In the genomic region with DNA sequence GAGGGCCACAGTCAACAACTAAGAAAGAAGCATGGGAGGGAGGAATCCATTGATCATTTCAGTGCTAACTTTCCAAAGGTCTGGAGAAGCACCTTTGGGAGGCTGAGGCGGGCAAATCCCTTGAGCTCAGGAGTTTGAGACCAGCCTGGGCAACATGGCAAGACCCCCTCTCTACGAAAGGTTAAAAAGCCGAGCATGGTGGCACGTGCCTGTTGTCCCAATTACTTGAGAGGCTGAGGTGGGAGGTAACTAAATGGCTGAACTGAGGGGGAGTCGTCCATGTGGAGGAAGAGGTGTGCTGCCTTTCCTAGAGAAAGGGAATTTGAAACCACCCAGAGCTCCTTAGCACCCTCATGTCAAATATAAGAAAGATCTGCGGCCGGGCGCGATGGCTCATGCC, we compare ENCODE assay signal across 23 cellular contexts. TPM values are rescaled to one million over a fixed set of nuclear protein-coding genes. Genes with fewer than 3 reads are reported as not detected.
DNase-seq lines count a peak whose midpoint lies in the region; ATAC-seq, FAIRE-seq and TF ChIP-seq lines count a peak whose summit lies in the region.
"Had no signal": no experiment of that assay in that cellular context is flagged by ENCODE, and none has a peak within 500 bp of the region (broad histone marks: within the 10 kb centered on the region; RNA-seq: fewer than 3 reads in every experiment).

No MANE protein-coding gene starts in this region.

- H3K9me3 ChIP-seq in endodermal cell (ENCODE audit: control insufficient read depth, low read length) = no peaks in the 10 kb centered on the region

- H3K27ac Mint-ChIP-seq in activated CD4-positive, alpha-beta T cell treated with anti-CD3 and anti-CD28 coated beads, Interleukin-2, amount 10 ng/mL, durations not matched to agents 7 days and 5 days = peak overlapping the region; percentile 41
- peak overlapping the region; percentile 55 for H3K27ac Mint-ChIP-seq in endodermal cell
- peak overlapping the region; percentile 58 for H3K27ac Mint-ChIP-seq in stimulated activated effector memory CD8-positive, alpha-beta T cell treated with anti-CD3 and anti-CD28 coated beads, Interleukin-12 subunit alpha, Interleukin-12 subunit beta, amount 100 ng/mL, for 72 hours

- TF ChIP-seq POLR2A in GM12891 (IDR thresholded peaks at IDR 0.05; ENCODE audit: low read depth, low read length) = 0 out of 2 replicates have a peak, but pooled peaks have one; percentile 58

- H3K4me1 Mint-ChIP-seq in activated CD4-positive, alpha-beta T cell treated with anti-CD3 and anti-CD28 coated beads, Interleukin-2, amount 10 ng/mL, durations not matched to agents 7 days and 5 days = no peaks in the 10 kb centered on the region
- H3K4me1 Mint-ChIP-seq in endodermal cell = no peaks in the 10 kb centered on the region
- no peaks in the 10 kb centered on the region for H3K4me1 Mint-ChIP-seq in stimulated activated effector memory CD8-positive, alpha-beta T cell treated with anti-CD3 and anti-CD28 coated beads, Interleukin-12 subunit alpha, Interleukin-12 subunit beta, amount 100 ng/mL, for 72 hours

- H3K36me3 ChIP-seq in endodermal cell (ENCODE audit: control insufficient read depth, insufficient read depth, low read length) = peaks cover 40% of the 10 kb centered on the region

- no peak for FAIRE-seq in GM12891 (lab: Jason Lieb, UNC)
- FAIRE-seq: H1, RCC 7860 had no signal

- H3K36me3 Mint-ChIP-seq in activated CD4-positive, alpha-beta T cell treated with anti-CD3 and anti-CD28 coated beads, Interleukin-2, amount 10 ng/mL, durations not matched to agents 7 days and 5 days (ENCODE audit: low read depth) = peaks cover 22% of the 10 kb centered on the region
- H3K36me3 Mint-ChIP-seq in endodermal cell (ENCODE audit: low read depth) = peaks cover 39% of the 10 kb centered on the region
- H3K36me3 Mint-ChIP-seq in stimulated activated effector memory CD8-positive, alpha-beta T cell treated with anti-CD3 and anti-CD28 coated beads, Interleukin-12 subunit alpha, Interleukin-12 subunit beta, amount 100 ng/mL, for 72 hours = peaks cover 42% of the 10 kb centered on the region

- no peaks in the 10 kb centered on the region for H3K9me3 Mint-ChIP-seq in activated CD4-positive, alpha-beta T cell treated with anti-CD3 and anti-CD28 coated beads, Interleukin-2, amount 10 ng/mL, durations not matched to agents 7 days and 5 days
- no peaks in the 10 kb centered on the region for H3K9me3 Mint-ChIP-seq in endodermal cell
- no peaks in the 10 kb centered on the region for H3K9me3 Mint-ChIP-seq in stimulated activated effector memory CD8-positive, alpha-beta T cell treated with anti-CD3 and anti-CD28 coated beads, Interleukin-12 subunit alpha, Interleukin-12 subunit beta, amount 100 ng/mL, for 72 hours

- H3K27ac ChIP-seq in endodermal cell (ENCODE audit: low read depth, low read length) = no peak overlapping the region
- H3K27ac ChIP-seq: HL-60 had no signal

- H3K27me3 Mint-ChIP-seq in activated CD4-positive, alpha-beta T cell treated with anti-CD3 and anti-CD28 coated beads, Interleukin-2, amount 10 ng/mL, durations not matched to agents 7 days and 5 days = no peaks in the 10 kb centered on the region
- H3K27me3 Mint-ChIP-seq in endodermal cell (ENCODE audit: insufficient read depth) = no peaks in the 10 kb centered on the region

- H3K9ac ChIP-seq in endodermal cell (ENCODE audit: extremely low read depth, low read length, poor library complexity, severe bottlenecking) = no peak overlapping the region

- no peak for DNase-seq in activated CD4-positive, alpha-beta T cell treated with anti-CD3 and anti-CD28 coated beads, Interleukin-2, amount 10 ng/mL, durations not matched to agents 7 days and 5 days
- DNase-seq in activated CD4-positive, alpha-beta T cell treated with anti-CD3 and anti-CD28 coated beads for 48 hours = no peak
- DNase-seq in GM12891 (ENCODE audit: insufficient read length, low spot score) (no peak), endodermal cell (no peak), ACHN (no peak)
- DNase-seq in stimulated activated effector memory CD8-positive, alpha-beta T cell treated with anti-CD3 and anti-CD28 coated beads, Interleukin-12 subunit alpha, Interleukin-12 subunit beta, amount 100 ng/mL, for 72 hours (ENCODE audit: low spot score in 2 of 2) = no peak
- no peak for DNase-seq in stimulated activated CD4-positive, alpha-beta T cell treated with anti-CD3 and anti-CD28 coated beads, Interleukin-12 subunit alpha, Interleukin-12 subunit beta, amount 100 ng/mL, for 4 hours
- DNase-seq: 8988T, AML-193, C1 segment of cervical spinal cord, EL, GF-D8, Kasumi-1, NCI-H1694, NCI-H446, NCI-H526, OCI-M1 had no signal

- in situ Hi-C loops in ACHN (cut with HindIII; ENCODE audit: low pct_ligation_motif_present, low pct_unique_long_range_greater_than_20kb, low sequenced_read_pairs) = no loop called here

- TF ChIP-seq CTCF in endodermal cell (conservative IDR thresholded peaks at IDR 0.05) = no peak

- CTCF ChIA-PET in activated CD4-positive, alpha-beta T cell treated with anti-CD3 and anti-CD28 coated beads, Interleukin-2, amount 10 ng/mL, durations not matched to agents 7 days and 5 days (lab: Charles Lee) = interaction anchor here (1.0 kb wide), 1 partner anchor 29 kb away, joined by 3 read pairs; a partner anchor contains a TSS

- POLR2A ChIA-PET in activated CD4-positive, alpha-beta T cell treated with anti-CD3 and anti-CD28 coated beads, Interleukin-2, amount 10 ng/mL, durations not matched to agents 7 days and 5 days (lab: Charles Lee) = no interaction called here

- no peak overlapping the region for H3K4me3 Mint-ChIP-seq in activated CD4-positive, alpha-beta T cell treated with anti-CD3 and anti-CD28 coated beads, Interleukin-2, amount 10 ng/mL, durations not matched to agents 7 days and 5 days
- H3K4me3 Mint-ChIP-seq in endodermal cell = no peak overlapping the region
- H3K4me3 Mint-ChIP-seq in stimulated activated effector memory CD8-positive, alpha-beta T cell treated with anti-CD3 and anti-CD28 coated beads, Interleukin-12 subunit alpha, Interleukin-12 subunit beta, amount 100 ng/mL, for 72 hours = no peak overlapping the region

- H3K4me1 ChIP-seq in endodermal cell (ENCODE audit: control insufficient read depth, insufficient read depth, low read length) = no peaks in the 10 kb centered on the region

- ATAC-seq in stimulated activated effector memory CD8-positive, alpha-beta T cell treated with anti-CD3 and anti-CD28 coated beads, Interleukin-12 subunit alpha, Interleukin-12 subunit beta, amount 100 ng/mL, for 72 hours = no peak

- WGBS in endodermal cell (ENCODE audit: insufficient coverage in 1 of 2, insufficient read length in 1 of 2), 2 experiments = 85 to 94% methylated on average over 5 to 9 of the region's 9 CpGs

- no peak overlapping the region for H3K4me3 ChIP-seq in endodermal cell (ENCODE audit: low read length)

- no peaks in the 10 kb centered on the region for H3K27me3 ChIP-seq in endodermal cell (ENCODE audit: control insufficient read depth, insufficient read depth, low read length, poor library complexity, severe bottlenecking)

TF ChIP-seq in GM12891, 5 proteins besides CTCF, POLR2A, EP300 and RAD21:
- no peak for TF ChIP-seq SPI1 (IDR thresholded peaks at IDR 0.05; ENCODE audit: low read depth, low read length)
- no peak for TF ChIP-seq POU2F2 (IDR thresholded peaks at IDR 0.05; ENCODE audit: low read depth, low read length)
- TF ChIP-seq PAX5 (IDR thresholded peaks at IDR 0.05; ENCODE audit: insufficient read depth, low read length, severe bottlenecking) = no peak
- TF ChIP-seq POLR2AphosphoS5 (IDR thresholded peaks at IDR 0.05; ENCODE audit: low read depth, low read length) = no peak
- no peak for TF ChIP-seq TAF1 (IDR thresholded peaks at IDR 0.05; ENCODE audit: low read depth, low read length)

RNA-seq across cellular contexts. Expression of a gene that starts 16.2 kb away (rescaled TPM):
- not detected for total RNA-seq in activated CD4-positive, alpha-beta T cell treated with anti-CD3 and anti-CD28 coated beads, Interleukin-2, amount 10 ng/mL, durations not matched to agents 7 days and 5 days
- 3.0 TPM for polyA plus RNA-seq in GM12891 (2012; ENCODE audit: low read depth, missing spikeins)
- under 1 TPM in 1 of 2 donors, not detected in 1; 0.51 TPM for total RNA-seq in endodermal cell
- polyA plus RNA-seq in endodermal cell (2013, experiment 1 of 2) = not detected
- polyA plus RNA-seq in endodermal cell (2013, experiment 2 of 2) = not detected
- total RNA-seq: HT1080, SK-MEL-5 had no signal
- polyA plus RNA-seq: AG04450 had no signal

RNA-seq across cellular contexts. Expression of a gene that starts 18.4 kb away (rescaled TPM):
- 100 to 1,000 TPM; 186 to 187 TPM for total RNA-seq in activated CD4-positive, alpha-beta T cell treated with anti-CD3 and anti-CD28 coated beads, Interleukin-2, amount 10 ng/mL, durations not matched to agents 7 days and 5 days
- polyA plus RNA-seq in GM12891 (2012; ENCODE audit: low read depth, missing spikeins) = 156 TPM
- 100 to 1,000 TPM; 203 to 216 TPM for total RNA-seq in endodermal cell
- 271 TPM for polyA plus RNA-seq in endodermal cell (2013, experiment 1 of 2)
- polyA plus RNA-seq in endodermal cell (2013, experiment 2 of 2) = 250 TPM

RNA-seq across cellular contexts. Expression of a gene that starts 29.0 kb away (rescaled TPM):
- total RNA-seq in activated CD4-positive, alpha-beta T cell treated with anti-CD3 and anti-CD28 coated beads, Interleukin-2, amount 10 ng/mL, durations not matched to agents 7 days and 5 days = 10 to 100 TPM; 88.1 to 93.8 TPM
- 133 TPM for polyA plus RNA-seq in GM12891 (2012; ENCODE audit: low read depth, missing spikeins)
- total RNA-seq in endodermal cell = 100 to 1,000 TPM; 106 to 107 TPM
- 104 TPM for polyA plus RNA-seq in endodermal cell (2013, experiment 1 of 2)
- 91.1 TPM for polyA plus RNA-seq in endodermal cell (2013, experiment 2 of 2)
